15 cellular contexts compared by ENCODE assay signal in genomic region chr6:75089921-75090320, GRCh38.
DNase-seq lines count a peak whose midpoint lies in the region; ATAC-seq and TF ChIP-seq lines count a peak whose summit lies in the region.
"Had no signal": no experiment of that assay in that cellular context is flagged by ENCODE, and none has a peak within 500 bp of the region (broad histone marks: within the 10 kb centered on the region; RNA-seq: fewer than 3 reads in every experiment).

No MANE protein-coding gene starts in this region.

- H3K27me3 ChIP-seq in osteoblast (ENCODE audit: insufficient read depth, low read length) (no peaks in the 10 kb centered on the region), testis (no peaks in the 10 kb centered on the region)

- no peak for ATAC-seq in stimulated activated memory B cell treated with anti-CD40 and anti-IgM and Interleukin-4, amounts not matched to agents 10 μg/mL and 1 μg/mL and 100 μg/mL, for 72 hours
- ATAC-seq: A549 had no signal

- H3K4me1 ChIP-seq in osteoblast (ENCODE audit: insufficient read depth, low read length) (peaks cover 28% of the 10 kb centered on the region), testis (no peaks in the 10 kb centered on the region)
- H3K4me1 ChIP-seq: A549, BE2C had no signal

- H3K36me3 Mint-ChIP-seq in chondrocyte (ENCODE audit: low read depth): peaks cover 40% of the 10 kb centered on the region
- H3K36me3 Mint-ChIP-seq in stimulated activated memory B cell treated with anti-CD40 and anti-IgM and Interleukin-4, amounts not matched to agents 10 μg/mL and 1 μg/mL and 100 μg/mL, for 72 hours: no peaks in the 10 kb centered on the region
- H3K36me3 Mint-ChIP-seq: CD4-positive, alpha-beta memory T cell had no signal

- H4K20me1 ChIP-seq in osteoblast (ENCODE audit: insufficient read depth, low read length): no peaks in the 10 kb centered on the region

- no peak overlapping the region for H3K4me2 ChIP-seq in osteoblast (ENCODE audit: insufficient read depth, low read length)
- H3K4me2 ChIP-seq: A549 had no signal

- intact Hi-C loops in testis (cut with DNase I; ENCODE audit: low total_unique reads): no loop called here

- WGBS in testis, 2 donors: 80 to 84% methylated on average over 8 of the region's 8 CpGs

- H3K27ac ChIP-seq in osteoblast (ENCODE audit: low read depth, low read length) (no peak overlapping the region), testis (peak overlapping the region; percentile 2 to 58)
- H3K27ac ChIP-seq: A549, C4-2B had no signal

- TF ChIP-seq POLR2A in testis (IDR thresholded peaks at IDR 0.05): no peak

- H3K4me3 ChIP-seq in osteoblast (ENCODE audit: insufficient read depth, low read length) (no peak overlapping the region), testis (no peak overlapping the region)
- H3K4me3 ChIP-seq: A549 had no signal

- no peaks in the 10 kb centered on the region for H3K9me3 ChIP-seq in osteoblast (ENCODE audit: low read depth, low read length)
- no peaks in the 10 kb centered on the region for H3K9me3 ChIP-seq in testis
- H3K9me3 ChIP-seq: A549, BE2C had no signal

- no peak for DNase-seq in chondrocyte (ENCODE audit: low spot score)
- peak; percentile 63 for DNase-seq in osteoblast (ENCODE audit: insufficient read length, low spot score, missing footprints)
- no peak for DNase-seq in testis
- no peak for DNase-seq in putamen (ENCODE audit: low spot score)
- no peak for DNase-seq in COLO668 (lab: John Stamatoyannopoulos, UW; ENCODE audit: unreplicated experiment)
- DNase-seq in NCI-H2196 treated with DMSO at 0.1 percent for 48 hours (lab: John Stamatoyannopoulos, UW; ENCODE audit: unreplicated experiment): no peak
- DNase-seq: BE2C; CD4-positive, alpha-beta memory T cell; COR-L47; DMS153; DMS79 treated with DMSO at 0.1 percent for 48 hours; EL had no signal

- no peak for TF ChIP-seq CTCF in chondrocyte (IDR thresholded peaks at IDR 0.05)
- no peak for TF ChIP-seq CTCF in osteoblast (IDR thresholded peaks at IDR 0.05; ENCODE audit: extremely low read depth, low read depth, low read length)
- TF ChIP-seq CTCF in testis (IDR thresholded peaks at IDR 0.05): no peak

- H2AFZ ChIP-seq in osteoblast (ENCODE audit: low read length): no peak overlapping the region

- no peaks in the 10 kb centered on the region for H3K27me3 Mint-ChIP-seq in chondrocyte (ENCODE audit: low read depth)
- peaks cover 9% of the 10 kb centered on the region for H3K27me3 Mint-ChIP-seq in stimulated activated memory B cell treated with anti-CD40 and anti-IgM and Interleukin-4, amounts not matched to agents 10 μg/mL and 1 μg/mL and 100 μg/mL, for 72 hours

- no peaks in the 10 kb centered on the region for H3K9me3 Mint-ChIP-seq in chondrocyte (ENCODE audit: low read depth)
- peaks cover 3% of the 10 kb centered on the region for H3K9me3 Mint-ChIP-seq in stimulated activated memory B cell treated with anti-CD40 and anti-IgM and Interleukin-4, amounts not matched to agents 10 μg/mL and 1 μg/mL and 100 μg/mL, for 72 hours

- no peaks in the 10 kb centered on the region for H3K79me2 ChIP-seq in osteoblast (ENCODE audit: insufficient read depth, low read length)

- peaks cover 37% of the 10 kb centered on the region for H3K4me1 Mint-ChIP-seq in chondrocyte (ENCODE audit: low read depth)
- no peaks in the 10 kb centered on the region for H3K4me1 Mint-ChIP-seq in stimulated activated memory B cell treated with anti-CD40 and anti-IgM and Interleukin-4, amounts not matched to agents 10 μg/mL and 1 μg/mL and 100 μg/mL, for 72 hours

- peaks cover 90% of the 10 kb centered on the region for H3K36me3 ChIP-seq in osteoblast (ENCODE audit: insufficient read depth, low read length)
- H3K36me3 ChIP-seq in testis (ENCODE audit: low read depth, missing control alignments): no peaks in the 10 kb centered on the region
- H3K36me3 ChIP-seq: BE2C had no signal

- H3K27ac Mint-ChIP-seq in chondrocyte (ENCODE audit: unreplicated experiment): peak overlapping the region; percentile 63
- H3K27ac Mint-ChIP-seq in stimulated activated memory B cell treated with anti-CD40 and anti-IgM and Interleukin-4, amounts not matched to agents 10 μg/mL and 1 μg/mL and 100 μg/mL, for 72 hours: no peak overlapping the region
- H3K27ac Mint-ChIP-seq: CD4-positive, alpha-beta memory T cell had no signal

- H3K4me3 Mint-ChIP-seq in chondrocyte (ENCODE audit: unreplicated experiment): no peak overlapping the region
- no peak overlapping the region for H3K4me3 Mint-ChIP-seq in stimulated activated memory B cell treated with anti-CD40 and anti-IgM and Interleukin-4, amounts not matched to agents 10 μg/mL and 1 μg/mL and 100 μg/mL, for 72 hours
- H3K4me3 Mint-ChIP-seq: CD4-positive, alpha-beta memory T cell had no signal
